Comparison of ENCODE assay signal across 8 cellular contexts in the genomic region with DNA sequence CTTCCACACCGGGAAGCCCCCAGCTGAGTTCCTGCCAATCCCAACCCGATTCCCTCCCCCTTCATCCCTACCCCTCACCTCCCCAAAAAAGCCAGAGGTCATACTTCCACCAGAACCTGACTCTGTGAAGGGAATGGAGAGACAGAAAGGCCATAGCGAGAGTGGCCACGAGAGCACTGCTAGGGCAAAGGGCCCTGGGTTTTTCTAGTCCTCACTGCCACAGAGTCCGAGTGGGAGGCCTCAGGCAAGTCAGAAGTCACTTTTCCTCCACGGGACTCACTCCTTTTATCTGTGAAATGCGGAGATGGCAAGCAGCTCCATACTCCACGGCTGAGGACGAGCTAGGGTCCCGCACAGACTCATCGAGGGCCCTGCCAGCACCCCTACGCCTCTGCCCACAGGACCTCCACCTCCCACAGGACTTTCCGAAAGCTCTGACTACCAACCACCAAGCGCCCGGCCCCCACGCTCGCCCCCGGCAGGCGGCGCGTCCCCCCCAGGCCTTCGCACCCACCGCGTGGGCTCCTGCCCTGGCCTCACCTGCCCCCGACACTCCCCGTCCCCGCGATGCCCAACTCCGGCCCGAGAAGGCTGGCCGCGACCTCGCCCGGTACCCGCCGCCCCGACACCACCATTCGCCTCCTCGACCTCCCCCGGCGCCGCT. TPM values are rescaled to one million over a fixed set of nuclear protein-coding genes. Genes with fewer than 3 reads are reported as not detected.
DNase-seq lines count a peak whose midpoint lies in the region; ATAC-seq, FAIRE-seq and TF ChIP-seq lines count a peak whose summit lies in the region.

No MANE protein-coding gene starts in this region.

- H3K27ac Mint-ChIP-seq in activated naive CD4-positive, alpha-beta T cell treated with anti-CD3 and anti-CD28 coated beads for 36 hours = peak overlapping the region; percentile 94
- H3K27ac Mint-ChIP-seq in progenitor cell of endocrine pancreas = peak overlapping the region; percentile 95

- H3K27me3 Mint-ChIP-seq in activated naive CD4-positive, alpha-beta T cell treated with anti-CD3 and anti-CD28 coated beads for 36 hours (ENCODE audit: low read depth) = no peaks in the 10 kb centered on the region
- no peaks in the 10 kb centered on the region for H3K27me3 Mint-ChIP-seq in progenitor cell of endocrine pancreas

- peaks cover 66% of the 10 kb centered on the region for H3K4me1 Mint-ChIP-seq in activated naive CD4-positive, alpha-beta T cell treated with anti-CD3 and anti-CD28 coated beads for 36 hours (ENCODE audit: low read depth)
- H3K4me1 Mint-ChIP-seq in progenitor cell of endocrine pancreas (ENCODE audit: low read depth) = peaks cover 29% of the 10 kb centered on the region

- CTCF ChIA-PET in activated naive CD4-positive, alpha-beta T cell treated with anti-CD3 and anti-CD28 coated beads for 36 hours (lab: Charles Lee) = interaction anchor here (0.6 to 1.7 kb wide), 3 partner anchors 9 to 148 kb away, joined by 3 to 7 read pairs (median 4); a partner anchor contains a TSS

- FAIRE-seq in urothelium cell line (lab: Jason Lieb, UNC) = no peak

- intact Hi-C loops in activated naive CD4-positive, alpha-beta T cell treated with anti-CD3 and anti-CD28 coated beads for 36 hours (cut with micrococcal nuclease) = loop anchor here (1.0 to 5.0 kb wide), 4 partner anchors 14 to 1056 kb away; a partner anchor contains a TSS
- intact Hi-C loops in head of caudate nucleus (cut with DNase I) = loop anchor here (5.0 kb wide), 1 partner anchor 96 kb away; no protein-coding TSS in a partner anchor

- peak overlapping the region; percentile 91 for H3K4me3 Mint-ChIP-seq in activated naive CD4-positive, alpha-beta T cell treated with anti-CD3 and anti-CD28 coated beads for 36 hours
- peak overlapping the region; percentile 90 for H3K4me3 Mint-ChIP-seq in progenitor cell of endocrine pancreas (ENCODE audit: low read depth)

- ATAC-seq in HG02610 (IDR thresholded peaks at IDR 0.05; ENCODE audit: unreplicated experiment) = peak; percentile 0

- H3K36me3 Mint-ChIP-seq in activated naive CD4-positive, alpha-beta T cell treated with anti-CD3 and anti-CD28 coated beads for 36 hours (ENCODE audit: low read depth) = peaks cover 29% of the 10 kb centered on the region
- peaks cover 12% of the 10 kb centered on the region for H3K36me3 Mint-ChIP-seq in progenitor cell of endocrine pancreas (ENCODE audit: insufficient read depth)

- no peaks in the 10 kb centered on the region for H3K9me3 Mint-ChIP-seq in activated naive CD4-positive, alpha-beta T cell treated with anti-CD3 and anti-CD28 coated beads for 36 hours
- peaks cover 7% of the 10 kb centered on the region for H3K9me3 Mint-ChIP-seq in progenitor cell of endocrine pancreas (ENCODE audit: low read depth)

- TF ChIP-seq CTCF in GM10266 (IDR thresholded peaks at IDR 0.05; ENCODE audit: control insufficient read depth, insufficient read depth, low read depth, missing control alignments) (no peak), progenitor cell of endocrine pancreas (IDR thresholded peaks at IDR 0.05; ENCODE audit: unreplicated experiment) (peak; percentile 49)

- peak; percentile 70 for DNase-seq in GM10266 (ENCODE audit: extremely low spot score)
- peak; percentile 36 for DNase-seq in RKO (ENCODE audit: low spot score)
- DNase-seq in activated naive CD4-positive, alpha-beta T cell treated with anti-CD3 and anti-CD28 coated beads for 36 hours = peak; percentile 47
- DNase-seq in head of caudate nucleus = peak in 30 of 42 donors; percentile 13 to 61 (median 31)
- peak; percentile 19 for DNase-seq in progenitor cell of endocrine pancreas (ENCODE audit: low spot score, unreplicated experiment)
- peak; percentile 50 for DNase-seq in urothelium cell line (ENCODE audit: low spot score)
- DNase-seq in NCI-H1092 (lab: John Stamatoyannopoulos, UW) = no peak

RNA-seq across cellular contexts. Expression of a gene that starts 0.8 kb away (rescaled TPM):
- total RNA-seq in activated naive CD4-positive, alpha-beta T cell treated with anti-CD3 and anti-CD28 coated beads for 36 hours = 10 to 100 TPM; 88.4 to 92.3 TPM
- 124 and 135 TPM in 2 replicates for total RNA-seq in progenitor cell of endocrine pancreas
